13 cellular contexts compared by ENCODE assay signal in the genomic region with DNA sequence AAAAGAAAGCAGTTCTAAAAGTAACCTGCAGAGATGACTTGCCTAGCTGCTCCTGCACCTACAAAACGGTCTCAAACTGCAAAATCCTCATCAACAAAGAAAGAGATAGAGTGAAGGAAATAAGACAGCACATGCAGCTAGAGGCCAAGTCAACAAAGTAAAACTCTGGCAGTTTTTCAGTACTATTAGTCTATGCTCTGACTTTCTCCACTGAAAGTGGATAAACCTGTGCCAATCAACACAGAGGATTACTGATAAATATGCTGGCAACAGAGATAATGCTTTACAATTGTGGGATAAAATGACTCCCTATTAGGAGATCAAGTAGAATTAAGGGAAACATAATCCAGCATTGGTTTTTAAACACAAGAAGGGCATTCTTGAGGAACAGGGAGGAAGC.
A peak's percentile ranks its signal among the peaks of the same experiment; 100 is the strongest.
DNase-seq lines count a peak whose midpoint lies in the region; ATAC-seq and TF ChIP-seq lines count a peak whose summit lies in the region.
"Had no signal": no experiment of that assay in that cellular context is flagged by ENCODE, and none has a peak within 500 bp of the region (broad histone marks: within the 10 kb centered on the region; RNA-seq: fewer than 3 reads in every experiment).

No MANE protein-coding gene starts in this region.

- no peaks in the 10 kb centered on the region for H3K9me3 ChIP-seq in HEK293 (ENCODE audit: control insufficient read depth, insufficient read depth, low read depth, low read length)

- POLR2A ChIA-PET in HEK293 (lab: Yijun Ruan, JAX): interaction anchor here (0.6 kb wide), 1 partner anchor 836 kb away, joined by 4 read pairs; no protein-coding TSS in a partner anchor

- ATAC-seq in GM21447 (IDR thresholded peaks at IDR 0.05; ENCODE audit: unreplicated experiment): no peak

- DNase-seq in NCI-H82 (lab: John Stamatoyannopoulos, UW): peak; percentile 79
- DNase-seq in NCI-H2081 treated with DMSO at 0.1 percent for 48 hours (lab: John Stamatoyannopoulos, UW): no peak
- no peak for DNase-seq in NCI-H510A (lab: John Stamatoyannopoulos, UW)
- DNase-seq in T-helper 9 cell: no peak
- DNase-seq: C1 segment of cervical spinal cord; CD4-positive, alpha-beta T cell; DMS153; DND-41; GDM1; H7 had no signal

- no peak overlapping the region for H3K4me3 ChIP-seq in HEK293 (ENCODE audit: low read depth, low read length)

- no peak overlapping the region for H3K27ac ChIP-seq in HEK293 (ENCODE audit: extremely low read depth, low read depth, low read length)
- peak overlapping the region; percentile 10 for H3K27ac ChIP-seq in cingulate gyrus (ENCODE audit: low read depth, low read length)

- H3K36me3 ChIP-seq in HEK293 (ENCODE audit: control insufficient read depth in 2 of 2, insufficient read depth in 1 of 2, low read length in 2 of 2): no peaks in the 10 kb centered on the region

- CTCF ChIA-PET in HEK293 (lab: Yijun Ruan, JAX): interaction anchor here (1.3 to 2.6 kb wide), 2 partner anchors 49 to 51 kb away, joined by 3 to 9 read pairs; no protein-coding TSS in a partner anchor

- no peak for TF ChIP-seq CTCF in HEK293 (tag by site-specific recombination; IDR thresholded peaks at IDR 0.05)

- H3K4me1 ChIP-seq in HEK293 (ENCODE audit: control insufficient read depth, insufficient read depth, low read length): peaks cover 7% of the 10 kb centered on the region; the same call in 1 of the 2 replicates

TF ChIP-seq in HEK293, 187 proteins besides CTCF, POLR2A, EP300 and RAD21:
- TF ChIP-seq BCL11B (tag by site-specific recombination; IDR thresholded peaks at IDR 0.05; ENCODE audit: low read depth) (no peak), ZBTB21 (tag by site-specific recombination; IDR thresholded peaks at IDR 0.05) (no peak), ZNF404 (tag by site-specific recombination; IDR thresholded peaks at IDR 0.05) (no peak), PRDM1 (tag by site-specific recombination; IDR thresholded peaks at IDR 0.05) (0 out of 2 replicates have a peak, but pooled peaks have one; percentile 17)
- TF ChIP-seq, protein P1, sequence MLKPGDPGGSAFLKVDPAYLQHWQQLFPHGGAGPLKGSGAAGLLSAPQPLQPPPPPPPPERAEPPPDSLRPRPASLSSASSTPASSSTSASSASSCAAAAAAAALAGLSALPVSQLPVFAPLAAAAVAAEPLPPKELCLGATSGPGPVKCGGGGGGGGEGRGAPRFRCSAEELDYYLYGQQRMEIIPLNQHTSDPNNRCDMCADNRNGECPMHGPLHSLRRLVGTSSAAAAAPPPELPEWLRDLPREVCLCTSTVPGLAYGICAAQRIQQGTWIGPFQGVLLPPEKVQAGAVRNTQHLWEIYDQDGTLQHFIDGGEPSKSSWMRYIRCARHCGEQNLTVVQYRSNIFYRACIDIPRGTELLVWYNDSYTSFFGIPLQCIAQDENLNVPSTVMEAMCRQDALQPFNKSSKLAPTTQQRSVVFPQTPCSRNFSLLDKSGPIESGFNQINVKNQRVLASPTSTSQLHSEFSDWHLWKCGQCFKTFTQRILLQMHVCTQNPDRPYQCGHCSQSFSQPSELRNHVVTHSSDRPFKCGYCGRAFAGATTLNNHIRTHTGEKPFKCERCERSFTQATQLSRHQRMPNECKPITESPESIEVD (tag by site-specific recombination; IDR thresholded peaks at IDR 0.05): peak; percentile 47; the same call in 1 of the 2 replicates
TF ChIP-seq in HEK293: peak in this region for 2.
